In genomic region chr1:11904156-11904555, GRCh38 we compare ENCODE assay signal across 19 cellular contexts. TPM values are rescaled to one million over a fixed set of nuclear protein-coding genes. Genes with fewer than 3 reads are reported as not detected.
"Had no signal": no experiment of that assay in that cellular context is flagged by ENCODE, and none has a peak within 500 bp of the region (broad histone marks: within the 10 kb centered on the region; RNA-seq: fewer than 3 reads in every experiment).

No MANE protein-coding gene starts in this region.

RNA-seq across cellular contexts. Expression of gene NPPB, which starts 45.4 kb away (rescaled TPM):
- total RNA-seq: colonic mucosa; dermis microvascular lymphatic vessel endothelial cell; esophagus mucosa; esophagus squamous epithelium; gastrocnemius medialis; left lung; left ventricle myocardium superior; lower leg skin; lower lobe of right lung; lung microvascular endothelial cell; mesenteric fat pad; mucosa of descending colon; myocyte; naive thymus-derived CD8-positive, alpha-beta T cell had no signal
- polyA plus RNA-seq: keratinocyte; naive thymus-derived CD8-positive, alpha-beta T cell had no signal

RNA-seq across cellular contexts. Expression of gene NPPA, which starts 56.6 kb away (rescaled TPM):
- total RNA-seq: dermis microvascular lymphatic vessel endothelial cell; endodermal cell; esophagus mucosa; esophagus squamous epithelium; glomerular endothelial cell; kidney epithelial cell; lower leg skin; mesenteric fat pad; mesothelial cell of epicardium; naive thymus-derived CD8-positive, alpha-beta T cell had no signal
- polyA plus RNA-seq: keratinocyte; naive thymus-derived CD8-positive, alpha-beta T cell had no signal
